ENCODE assay signal across 10 cellular contexts in the genomic region with DNA sequence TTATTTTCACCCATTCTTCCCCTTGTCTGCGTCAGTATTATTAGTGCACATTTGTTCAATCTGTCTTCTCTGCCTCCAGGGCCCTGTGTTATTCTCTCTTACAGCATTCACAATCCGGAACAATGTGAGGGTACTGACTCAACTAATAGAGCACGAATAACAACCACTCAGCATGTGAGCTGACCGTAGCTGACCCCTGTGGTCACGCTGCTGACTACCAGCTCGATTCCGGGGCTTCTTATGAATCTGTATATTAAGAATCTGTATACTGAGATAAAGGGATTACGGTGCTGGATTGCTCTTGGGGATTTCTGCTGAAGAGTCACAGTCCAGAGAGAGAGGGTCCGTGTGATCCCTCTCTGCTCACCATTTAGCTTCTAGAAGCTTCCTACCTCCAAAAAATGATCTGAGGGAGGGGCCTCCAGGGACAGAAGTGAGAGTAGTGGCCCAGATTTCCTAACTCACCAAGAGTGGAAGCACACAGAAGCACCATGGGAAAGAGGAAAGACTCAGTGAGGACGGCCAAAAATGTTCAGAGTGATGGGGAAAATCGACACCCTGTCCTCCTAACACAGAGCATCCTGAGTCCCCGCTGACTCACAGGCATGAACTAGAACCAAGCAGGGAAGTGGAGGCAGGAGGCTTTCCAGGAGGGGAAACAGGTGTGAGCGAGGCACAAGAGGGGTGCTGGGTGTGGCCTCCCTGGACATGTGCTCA.
DNase-seq lines count a peak whose midpoint lies in the region; ATAC-seq and TF ChIP-seq lines count a peak whose summit lies in the region.
"Had no signal": no experiment of that assay in that cellular context is flagged by ENCODE, and none has a peak within 500 bp of the region (broad histone marks: within the 10 kb centered on the region; RNA-seq: fewer than 3 reads in every experiment).

No MANE protein-coding gene starts in this region.

- no peak overlapping the region for H3K27ac ChIP-seq in CD4-positive, alpha-beta T cell (ENCODE audit: low read depth, low read length)
- H3K27ac ChIP-seq: transverse colon had no signal

- no peak for TF ChIP-seq CTCF in CD4-positive, alpha-beta T cell (IDR thresholded peaks at IDR 0.05)

- ATAC-seq in left ventricle myocardium superior (peak; percentile 82), GM19023 (IDR thresholded peaks at IDR 0.05; ENCODE audit: unreplicated experiment) (no peak)
- no peak for ATAC-seq in CD4-positive, alpha-beta T cell (ENCODE audit: poor library complexity)

- no peaks in the 10 kb centered on the region for H3K36me3 Mint-ChIP-seq in CD4-positive, alpha-beta T cell (ENCODE audit: low read depth)

- DNase-seq in HCEC 1CT, result peak; percentile 93
- DNase-seq in amniotic epithelial cell (ENCODE audit: low read depth), result peak; percentile 100
- DNase-seq in left ventricle myocardium superior, result no peak
- DNase-seq in NCI-H1092 (lab: John Stamatoyannopoulos, UW), result no peak
- no peak for DNase-seq in CD4-positive, alpha-beta T cell
- DNase-seq in germinal center (ENCODE audit: low spot score), result no peak
- DNase-seq: NCI-H1694 treated with DMSO at 0.1 percent for 48 hours, transverse colon had no signal

- no peak overlapping the region for H3K27ac Mint-ChIP-seq in CD4-positive, alpha-beta T cell

- intact Hi-C loops in left ventricle myocardium superior (cut with micrococcal nuclease), result no loop called here
- intact Hi-C loops in CD4-positive, alpha-beta T cell (cut with DNase I, micrococcal nuclease), result no loop called here

- H3K4me3 ChIP-seq in skeletal muscle satellite cell (ENCODE audit: low read length), result peak overlapping the region; percentile 11
- H3K4me3 ChIP-seq: transverse colon had no signal

- H3K27me3 ChIP-seq in skeletal muscle satellite cell (ENCODE audit: control insufficient read depth, insufficient read depth, low read length), result no peaks in the 10 kb centered on the region
- no peaks in the 10 kb centered on the region for H3K27me3 ChIP-seq in CD4-positive, alpha-beta T cell (ENCODE audit: control insufficient read depth, insufficient read depth, low read length)
- H3K27me3 ChIP-seq: transverse colon had no signal

- CTCF ChIA-PET in CD4-positive, alpha-beta T cell (lab: Charles Lee), result no interaction called here

- H3K9me3 ChIP-seq in skeletal muscle satellite cell (replicated peaks; ENCODE audit: low read length), result no peaks in the 10 kb centered on the region
- no peaks in the 10 kb centered on the region for H3K9me3 ChIP-seq in CD4-positive, alpha-beta T cell (ENCODE audit: control insufficient read depth, low read length)
- H3K9me3 ChIP-seq: transverse colon had no signal

- peaks cover 54% of the 10 kb centered on the region for H3K4me1 ChIP-seq in skeletal muscle satellite cell (ENCODE audit: control insufficient read depth, insufficient read depth, low read length)
- H3K4me1 ChIP-seq: transverse colon had no signal

- no peaks in the 10 kb centered on the region for H3K4me1 Mint-ChIP-seq in CD4-positive, alpha-beta T cell (ENCODE audit: low read depth)

- peak overlapping the region; percentile 67 for H3K4me2 ChIP-seq in skeletal muscle satellite cell (ENCODE audit: low read length)

- no peak overlapping the region for H3K4me3 Mint-ChIP-seq in CD4-positive, alpha-beta T cell

- peaks cover 1% of the 10 kb centered on the region for H3K9me3 Mint-ChIP-seq in CD4-positive, alpha-beta T cell

- H3K36me3 ChIP-seq in skeletal muscle satellite cell (ENCODE audit: insufficient read depth, low read length), result no peaks in the 10 kb centered on the region
- H3K36me3 ChIP-seq: transverse colon had no signal

- H3K27me3 Mint-ChIP-seq in CD4-positive, alpha-beta T cell, result peaks cover 39% of the 10 kb centered on the region

- POLR2A ChIA-PET in CD4-positive, alpha-beta T cell (lab: Charles Lee), result no interaction called here

- H3K9ac ChIP-seq in skeletal muscle satellite cell (ENCODE audit: low read depth, low read length), result peak overlapping the region; percentile 74

Comparison
In these comparisons a context has a peak if more than half of its experiments do, and no peak if none do; other contexts are left out.
1. DNase-seq: peak in HCEC 1CT (single experiment) and amniotic epithelial cell (single experiment); none in left ventricle myocardium superior (single experiment), NCI-H1092 (single experiment), CD4-positive, alpha-beta T cell (0 of 10) and germinal center (single experiment).